ENCODE assay signal across 2 cellular contexts in genomic region chr4:75644095-75644494, GRCh38.
TF ChIP-seq lines count a peak whose summit lies in the region.

No MANE protein-coding gene starts in this region.

TF ChIP-seq in H1, 55 proteins besides CTCF, POLR2A, EP300 and RAD21:
- TF ChIP-seq CTBP2 (IDR thresholded peaks at IDR 0.05; ENCODE audit: borderline replicate concordance, insufficient read depth, insufficient read length, low read length) (no peak), PHF8 (conservative IDR thresholded peaks at IDR 0.05; ENCODE audit: low read depth, low read length) (no peak), SIN3A (conservative IDR thresholded peaks at IDR 0.05 in 1 of 2, IDR thresholded peaks at IDR 0.05 in 1 of 2; ENCODE audit: low read depth in 1 of 2, low read length in 2 of 2) (no peak), SAP30 (IDR thresholded peaks at IDR 0.05; ENCODE audit: insufficient read depth, insufficient replicate concordance, low read length) (no peak), MAFK (IDR thresholded peaks at IDR 0.05; ENCODE audit: low read depth, low read length) (no peak), FOSL1 (IDR thresholded peaks at IDR 0.05; ENCODE audit: insufficient read depth, low read depth, low read length) (no peak), CHD2 (IDR thresholded peaks at IDR 0.05; ENCODE audit: low read length) (no peak), RBBP5 (IDR thresholded peaks at IDR 0.05; ENCODE audit: borderline replicate concordance, low read depth, low read length) (no peak), GABPA (IDR thresholded peaks at IDR 0.05; ENCODE audit: borderline replicate concordance, insufficient read depth, low read length) (no peak), JUN (IDR thresholded peaks at IDR 0.05; ENCODE audit: low read depth, low read length) (no peak), KDM1A (IDR thresholded peaks at IDR 0.05; ENCODE audit: borderline replicate concordance, low read length) (no peak), SRF (IDR thresholded peaks at IDR 0.05; ENCODE audit: low read depth, low read length) (no peak), RFX5 (IDR thresholded peaks at IDR 0.05; ENCODE audit: borderline replicate concordance, low read depth, low read length) (no peak)

TF ChIP-seq in SK-N-SH, 30 proteins besides CTCF, POLR2A, EP300 and RAD21:
- TF ChIP-seq RXRA (IDR thresholded peaks at IDR 0.05; ENCODE audit: borderline replicate concordance, low read depth) (no peak), TEAD4 (IDR thresholded peaks at IDR 0.05; ENCODE audit: borderline replicate concordance, insufficient read depth) (no peak), YY1 (IDR thresholded peaks at IDR 0.05; ENCODE audit: low read depth) (no peak), NRF1 (IDR thresholded peaks at IDR 0.05; ENCODE audit: low read depth, low read length) (no peak), SMC3 (IDR thresholded peaks at IDR 0.05; ENCODE audit: low read depth, low read length) (no peak), JUND (IDR thresholded peaks at IDR 0.05) (no peak), GABPA (IDR thresholded peaks at IDR 0.05; ENCODE audit: low read depth) (no peak), FOXJ3 (CRISPR knock-in tag; IDR thresholded peaks at IDR 0.05) (no peak), NFIC (IDR thresholded peaks at IDR 0.05; ENCODE audit: borderline replicate concordance) (no peak), TAF1 (IDR thresholded peaks at IDR 0.05; ENCODE audit: borderline replicate concordance, low read depth, low read length) (no peak), MXI1 (IDR thresholded peaks at IDR 0.05; ENCODE audit: low read depth, low read length) (no peak), RCOR1 (IDR thresholded peaks at IDR 0.05; ENCODE audit: low read length) (no peak), MEF2A (IDR thresholded peaks at IDR 0.05; ENCODE audit: borderline replicate concordance, low read depth) (no peak), GATA2 (CRISPR knock-in tag; IDR thresholded peaks at IDR 0.05) (no peak), CHD2 (IDR thresholded peaks at IDR 0.05; ENCODE audit: low read length, partially characterized antibody) (no peak)
- TF ChIP-seq, protein P1, sequence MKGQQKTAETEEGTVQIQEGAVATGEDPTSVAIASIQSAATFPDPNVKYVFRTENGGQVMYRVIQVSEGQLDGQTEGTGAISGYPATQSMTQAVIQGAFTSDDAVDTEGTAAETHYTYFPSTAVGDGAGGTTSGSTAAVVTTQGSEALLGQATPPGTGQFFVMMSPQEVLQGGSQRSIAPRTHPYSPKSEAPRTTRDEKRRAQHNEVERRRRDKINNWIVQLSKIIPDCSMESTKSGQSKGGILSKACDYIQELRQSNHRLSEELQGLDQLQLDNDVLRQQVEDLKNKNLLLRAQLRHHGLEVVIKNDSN (IDR thresholded peaks at IDR 0.05; ENCODE audit: borderline replicate concordance, low read depth) = no peak
- TF ChIP-seq, protein P2, sequence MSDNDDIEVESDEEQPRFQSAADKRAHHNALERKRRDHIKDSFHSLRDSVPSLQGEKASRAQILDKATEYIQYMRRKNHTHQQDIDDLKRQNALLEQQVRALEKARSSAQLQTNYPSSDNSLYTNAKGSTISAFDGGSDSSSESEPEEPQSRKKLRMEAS (IDR thresholded peaks at IDR 0.05; ENCODE audit: low read depth) = no peak
- TF ChIP-seq, protein P3, sequence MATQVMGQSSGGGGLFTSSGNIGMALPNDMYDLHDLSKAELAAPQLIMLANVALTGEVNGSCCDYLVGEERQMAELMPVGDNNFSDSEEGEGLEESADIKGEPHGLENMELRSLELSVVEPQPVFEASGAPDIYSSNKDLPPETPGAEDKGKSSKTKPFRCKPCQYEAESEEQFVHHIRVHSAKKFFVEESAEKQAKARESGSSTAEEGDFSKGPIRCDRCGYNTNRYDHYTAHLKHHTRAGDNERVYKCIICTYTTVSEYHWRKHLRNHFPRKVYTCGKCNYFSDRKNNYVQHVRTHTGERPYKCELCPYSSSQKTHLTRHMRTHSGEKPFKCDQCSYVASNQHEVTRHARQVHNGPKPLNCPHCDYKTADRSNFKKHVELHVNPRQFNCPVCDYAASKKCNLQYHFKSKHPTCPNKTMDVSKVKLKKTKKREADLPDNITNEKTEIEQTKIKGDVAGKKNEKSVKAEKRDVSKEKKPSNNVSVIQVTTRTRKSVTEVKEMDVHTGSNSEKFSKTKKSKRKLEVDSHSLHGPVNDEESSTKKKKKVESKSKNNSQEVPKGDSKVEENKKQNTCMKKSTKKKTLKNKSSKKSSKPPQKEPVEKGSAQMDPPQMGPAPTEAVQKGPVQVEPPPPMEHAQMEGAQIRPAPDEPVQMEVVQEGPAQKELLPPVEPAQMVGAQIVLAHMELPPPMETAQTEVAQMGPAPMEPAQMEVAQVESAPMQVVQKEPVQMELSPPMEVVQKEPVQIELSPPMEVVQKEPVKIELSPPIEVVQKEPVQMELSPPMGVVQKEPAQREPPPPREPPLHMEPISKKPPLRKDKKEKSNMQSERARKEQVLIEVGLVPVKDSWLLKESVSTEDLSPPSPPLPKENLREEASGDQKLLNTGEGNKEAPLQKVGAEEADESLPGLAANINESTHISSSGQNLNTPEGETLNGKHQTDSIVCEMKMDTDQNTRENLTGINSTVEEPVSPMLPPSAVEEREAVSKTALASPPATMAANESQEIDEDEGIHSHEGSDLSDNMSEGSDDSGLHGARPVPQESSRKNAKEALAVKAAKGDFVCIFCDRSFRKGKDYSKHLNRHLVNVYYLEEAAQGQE (IDR thresholded peaks at IDR 0.05; ENCODE audit: low read depth, low read length) = no peak
- TF ChIP-seq, protein P4, sequence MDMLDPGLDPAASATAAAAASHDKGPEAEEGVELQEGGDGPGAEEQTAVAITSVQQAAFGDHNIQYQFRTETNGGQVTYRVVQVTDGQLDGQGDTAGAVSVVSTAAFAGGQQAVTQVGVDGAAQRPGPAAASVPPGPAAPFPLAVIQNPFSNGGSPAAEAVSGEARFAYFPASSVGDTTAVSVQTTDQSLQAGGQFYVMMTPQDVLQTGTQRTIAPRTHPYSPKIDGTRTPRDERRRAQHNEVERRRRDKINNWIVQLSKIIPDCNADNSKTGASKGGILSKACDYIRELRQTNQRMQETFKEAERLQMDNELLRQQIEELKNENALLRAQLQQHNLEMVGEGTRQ (IDR thresholded peaks at IDR 0.05; ENCODE audit: borderline replicate concordance, low read depth, low read length) = no peak
